ENCODE assay signal across 27 cellular contexts in the genomic region with DNA sequence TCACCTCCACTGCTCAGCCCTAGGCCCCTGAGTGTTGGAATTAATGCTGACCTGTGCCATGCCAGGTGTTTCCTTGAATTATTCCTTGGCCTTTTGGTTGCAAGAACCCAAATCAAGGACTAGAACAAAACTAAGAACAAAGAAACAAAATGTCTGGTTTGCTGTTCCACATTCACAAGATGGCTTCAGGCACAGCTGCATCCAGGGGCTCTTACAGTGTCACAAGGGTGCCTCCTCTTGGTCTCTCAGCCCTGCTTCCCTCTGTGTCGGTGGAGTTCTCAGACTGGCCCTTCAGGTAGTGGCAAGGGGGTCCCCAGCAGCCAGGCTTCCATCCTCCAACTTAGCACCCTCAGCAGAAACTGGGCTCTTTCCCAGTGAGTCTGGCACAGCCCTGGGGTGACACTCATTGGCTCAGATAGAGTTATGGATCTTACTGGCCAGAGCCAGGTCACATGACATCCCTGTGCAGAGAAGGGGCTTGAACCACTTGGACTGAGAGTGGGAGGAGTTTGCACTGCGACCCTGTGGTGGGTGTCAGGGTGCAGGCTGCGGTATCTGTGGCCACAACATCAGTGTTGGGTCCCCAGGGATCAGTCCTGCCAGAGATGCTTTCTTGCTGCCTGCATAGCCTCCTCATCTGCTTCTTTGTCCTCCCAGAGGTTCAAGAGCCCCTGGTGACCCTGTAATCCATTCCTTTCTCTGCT.
"Had no signal": no experiment of that assay in that cellular context is flagged by ENCODE, and none has a peak within 500 bp of the region (broad histone marks: within the 10 kb centered on the region; RNA-seq: fewer than 3 reads in every experiment).

No MANE protein-coding gene starts in this region.

- ATAC-seq: activated CD4-positive, CD25-positive, alpha-beta regulatory T cell treated with anti-CD3 and anti-CD28 coated beads, Interleukin-2, amount 50 U/mL, for 24 hours; activated CD8-positive, alpha-beta T cell treated with anti-CD3 and anti-CD28 coated beads, Interleukin-2, amount 10 ng/mL, durations not matched to agents 7 days and 5 days; activated T-cell treated with anti-CD3 and anti-CD28 coated beads, Interleukin-2, amount 50 U/mL, for 4 hours had no signal

- H3K9me3 ChIP-seq: Peyer's patch had no signal

- DNase-seq: activated CD4-positive, alpha-beta T cell treated with anti-CD3 and anti-CD28 coated beads for 4 hours; activated CD4-positive, alpha-beta T cell treated with anti-CD3 and anti-CD28 coated beads, Interleukin-2, amount 50 U/mL, for 4 hours; activated CD8-positive, alpha-beta T cell treated with anti-CD3 and anti-CD28 coated beads, Interleukin-2, amount 10 ng/mL, durations not matched to agents 7 days and 5 days; activated effector memory CD4-positive, alpha-beta T cell treated with anti-CD3 and anti-CD28 coated beads, Interleukin-2, amount 50 U/mL, for 16 hours; activated naive CD4-positive, alpha-beta T cell treated with anti-CD3 and anti-CD28 coated beads for 36 hours; activated T-cell treated with anti-CD3 and anti-CD28 coated beads, Interleukin-2, amount 50 U/mL, for 4 hours; amygdala; brain microvascular endothelial cell; cerebellar nuclear complex; Kasumi-1; NCI-H1092; NCI-H1417; NCI-H1930; NCI-H2171; NCI-H2227 treated with DMSO at 0.1 percent for 48 hours; NCI-H526; NCI-H774; NK-92 treated with Interleukin-12 subunit alpha and Interleukin-12 subunit beta, amount 100 ng/mL, for 24 hours; OCI-M1; Peyer's patch; SIG-M5; T-helper 1 cell; WERI-Rb-1 had no signal

- H3K4me3 ChIP-seq: Peyer's patch, SK-N-MC had no signal

- H3K36me3 ChIP-seq: brain microvascular endothelial cell, Peyer's patch, WERI-Rb-1 had no signal

- H3K27ac ChIP-seq: brain microvascular endothelial cell, Peyer's patch, RWPE1, SK-N-MC, WERI-Rb-1 had no signal

- H3K27me3 ChIP-seq: brain microvascular endothelial cell, Peyer's patch had no signal

- H3K4me1 ChIP-seq: Peyer's patch had no signal

- FAIRE-seq: colon had no signal
